ENCODE assay signal across 8 cellular contexts in the genomic region with DNA sequence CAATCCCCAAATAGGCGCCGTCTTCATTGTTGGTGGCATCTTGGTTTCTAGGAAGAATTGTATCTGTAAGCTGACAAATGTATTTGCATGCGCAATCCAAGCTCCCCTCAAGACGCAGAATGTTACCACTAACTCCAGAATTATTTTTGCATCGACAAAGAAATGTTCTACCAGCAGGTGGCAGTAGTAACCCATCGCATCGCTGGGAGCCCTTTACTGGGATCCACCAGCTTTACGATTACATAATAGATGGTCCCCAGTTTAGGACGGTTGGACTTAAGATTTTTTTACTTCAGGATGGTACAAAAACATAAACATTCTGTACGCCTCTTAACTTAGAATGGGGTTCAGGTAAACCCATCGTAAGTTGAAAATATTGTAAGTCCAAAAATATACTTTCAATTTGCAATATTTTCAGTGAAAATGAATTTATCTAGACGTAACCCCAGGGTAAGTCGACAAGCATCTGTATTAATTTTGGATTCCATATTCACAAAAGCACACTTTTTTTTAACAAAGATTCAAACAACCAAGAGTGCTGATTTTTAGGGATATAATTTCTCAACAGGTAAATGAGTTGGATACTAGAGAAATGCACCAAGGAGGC.
DNase-seq lines count a peak whose midpoint lies in the region; ATAC-seq, FAIRE-seq and TF ChIP-seq lines count a peak whose summit lies in the region.

No MANE protein-coding gene starts in this region.

- H3K9me3 ChIP-seq in pancreas: no peaks in the 10 kb centered on the region

- FAIRE-seq in pancreas (lab: Jason Lieb, UNC): peak; percentile 59

- peaks cover 0 to 4% (median 0%) of the 10 kb centered on the region in 4 donors for H3K27me3 ChIP-seq in pancreas

- H3K36me3 ChIP-seq in pancreas: no peaks in the 10 kb centered on the region

- peak; percentile 70 for DNase-seq in G401 (ENCODE audit: low spot score)
- peak; percentile 96 for DNase-seq in NCI-H510A treated with DMSO at 0.1 percent for 48 hours (lab: John Stamatoyannopoulos, UW)
- peak; percentile 60 for DNase-seq in activated CD8-positive, alpha-beta memory T cell treated with anti-CD3 and anti-CD28 coated beads, Interleukin-2, amount 50 U/mL, for 48 hours
- DNase-seq in foreskin melanocyte: peak; percentile 27
- peak in 3 of 6 donors; percentile 14 to 49 (median 26) for DNase-seq in pancreas
- DNase-seq in omental fat pad (ENCODE audit: low spot score): no peak
- DNase-seq in activated effector memory CD4-positive, alpha-beta T cell treated with Interleukin-2 at 50 U/mL for 16 hours: no peak

- H3K4me1 ChIP-seq in pancreas: no peaks in the 10 kb centered on the region

- ATAC-seq in HG02623 (IDR thresholded peaks at IDR 0.05; ENCODE audit: unreplicated experiment): peak; percentile 68
- ATAC-seq in pancreas: peak in 3 of 4 donors; percentile 64 to 81 (median 80)
- ATAC-seq in omental fat pad (ENCODE audit: low FRiP score): no peak

- WGBS in pancreas, 2 donors: 8 to 9% methylated on average over 13 of the region's 13 CpGs

- in situ Hi-C loops in G401 (cut with HindIII; ENCODE audit: low sequenced_read_pairs): no loop called here

- no peak overlapping the region for H3K27ac ChIP-seq in pancreas

- H3K4me3 ChIP-seq in pancreas: no peak overlapping the region

- peak; percentile 47 to 73 (median 60) for TF ChIP-seq CTCF in pancreas (IDR thresholded peaks at IDR 0.05)
- no peak for TF ChIP-seq CTCF in omental fat pad (IDR thresholded peaks at IDR 0.05)

- intact Hi-C loops in pancreas (cut with DNase I): no loop called here

Comparison
In these comparisons a context has a peak if more than half of its experiments do, and no peak if none do; other contexts are left out.
1. DNase-seq: peak in G401 (single experiment), NCI-H510A treated with DMSO at 0.1 percent for 48 hours (single experiment), activated CD8-positive, alpha-beta memory T cell treated with anti-CD3 and anti-CD28 coated beads, Interleukin-2, amount 50 U/mL, for 48 hours (single experiment) and foreskin melanocyte (single experiment); none in omental fat pad (single experiment) and activated effector memory CD4-positive, alpha-beta T cell treated with Interleukin-2 at 50 U/mL for 16 hours (single experiment).
2. CTCF ChIP-seq: peak in pancreas (4 of 4); none in omental fat pad (0 of 3).